1 cellular context compared by ENCODE assay signal in genomic region chr14:77470192-77470870, GRCh38.
TF ChIP-seq lines count a peak whose summit lies in the region.

No MANE protein-coding gene starts in this region.

TF ChIP-seq in HEK293, 187 proteins besides CTCF, POLR2A, EP300 and RAD21 (continued from another document and continues in another):
- TF ChIP-seq, protein P1, sequence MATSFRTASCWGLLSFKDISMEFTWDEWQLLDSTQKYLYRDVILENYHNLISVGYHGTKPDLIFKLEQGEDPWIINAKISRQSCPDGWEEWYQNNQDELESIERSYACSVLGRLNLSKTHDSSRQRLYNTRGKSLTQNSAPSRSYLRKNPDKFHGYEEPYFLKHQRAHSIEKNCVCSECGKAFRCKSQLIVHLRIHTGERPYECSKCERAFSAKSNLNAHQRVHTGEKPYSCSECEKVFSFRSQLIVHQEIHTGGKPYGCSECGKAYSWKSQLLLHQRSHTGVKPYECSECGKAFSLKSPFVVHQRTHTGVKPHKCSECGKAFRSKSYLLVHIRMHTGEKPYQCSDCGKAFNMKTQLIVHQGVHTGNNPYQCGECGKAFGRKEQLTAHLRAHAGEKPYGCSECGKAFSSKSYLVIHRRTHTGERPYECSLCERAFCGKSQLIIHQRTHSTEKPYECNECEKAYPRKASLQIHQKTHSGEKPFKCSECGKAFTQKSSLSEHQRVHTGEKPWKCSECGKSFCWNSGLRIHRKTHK (tag by site-specific recombination; IDR thresholded peaks at IDR 0.05) = no peak
- no peak for TF ChIP-seq ZNF112 (tag by site-specific recombination; IDR thresholded peaks at IDR 0.05)
- peak; percentile 54; the same call in 1 of the 2 replicates for TF ChIP-seq ZNF2 (tag by site-specific recombination; IDR thresholded peaks at IDR 0.05)
- no peak for TF ChIP-seq ZNF558 (tag by site-specific recombination; IDR thresholded peaks at IDR 0.05)
- no peak for TF ChIP-seq KLF8 (tag by site-specific recombination; IDR thresholded peaks at IDR 0.05)
- TF ChIP-seq, protein P2, sequence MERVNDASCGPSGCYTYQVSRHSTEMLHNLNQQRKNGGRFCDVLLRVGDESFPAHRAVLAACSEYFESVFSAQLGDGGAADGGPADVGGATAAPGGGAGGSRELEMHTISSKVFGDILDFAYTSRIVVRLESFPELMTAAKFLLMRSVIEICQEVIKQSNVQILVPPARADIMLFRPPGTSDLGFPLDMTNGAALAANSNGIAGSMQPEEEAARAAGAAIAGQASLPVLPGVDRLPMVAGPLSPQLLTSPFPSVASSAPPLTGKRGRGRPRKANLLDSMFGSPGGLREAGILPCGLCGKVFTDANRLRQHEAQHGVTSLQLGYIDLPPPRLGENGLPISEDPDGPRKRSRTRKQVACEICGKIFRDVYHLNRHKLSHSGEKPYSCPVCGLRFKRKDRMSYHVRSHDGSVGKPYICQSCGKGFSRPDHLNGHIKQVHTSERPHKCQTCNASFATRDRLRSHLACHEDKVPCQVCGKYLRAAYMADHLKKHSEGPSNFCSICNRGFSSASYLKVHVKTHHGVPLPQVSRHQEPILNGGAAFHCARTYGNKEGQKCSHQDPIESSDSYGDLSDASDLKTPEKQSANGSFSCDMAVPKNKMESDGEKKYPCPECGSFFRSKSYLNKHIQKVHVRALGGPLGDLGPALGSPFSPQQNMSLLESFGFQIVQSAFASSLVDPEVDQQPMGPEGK (tag by site-specific recombination; IDR thresholded peaks at IDR 0.05) = no peak
- TF ChIP-seq, protein P3, sequence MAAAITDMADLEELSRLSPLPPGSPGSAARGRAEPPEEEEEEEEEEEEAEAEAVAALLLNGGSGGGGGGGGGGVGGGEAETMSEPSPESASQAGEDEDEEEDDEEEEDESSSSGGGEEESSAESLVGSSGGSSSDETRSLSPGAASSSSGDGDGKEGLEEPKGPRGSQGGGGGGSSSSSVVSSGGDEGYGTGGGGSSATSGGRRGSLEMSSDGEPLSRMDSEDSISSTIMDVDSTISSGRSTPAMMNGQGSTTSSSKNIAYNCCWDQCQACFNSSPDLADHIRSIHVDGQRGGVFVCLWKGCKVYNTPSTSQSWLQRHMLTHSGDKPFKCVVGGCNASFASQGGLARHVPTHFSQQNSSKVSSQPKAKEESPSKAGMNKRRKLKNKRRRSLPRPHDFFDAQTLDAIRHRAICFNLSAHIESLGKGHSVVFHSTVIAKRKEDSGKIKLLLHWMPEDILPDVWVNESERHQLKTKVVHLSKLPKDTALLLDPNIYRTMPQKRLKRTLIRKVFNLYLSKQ (tag by site-specific recombination; IDR thresholded peaks at IDR 0.05; ENCODE audit: borderline replicate concordance) = no peak
- TF ChIP-seq GLI2 (tag by site-specific recombination; IDR thresholded peaks at IDR 0.05; ENCODE audit: borderline replicate concordance, low read depth) = 0 out of 2 replicates have a peak, but pooled peaks have one; percentile 28
- TF ChIP-seq, protein P4, sequence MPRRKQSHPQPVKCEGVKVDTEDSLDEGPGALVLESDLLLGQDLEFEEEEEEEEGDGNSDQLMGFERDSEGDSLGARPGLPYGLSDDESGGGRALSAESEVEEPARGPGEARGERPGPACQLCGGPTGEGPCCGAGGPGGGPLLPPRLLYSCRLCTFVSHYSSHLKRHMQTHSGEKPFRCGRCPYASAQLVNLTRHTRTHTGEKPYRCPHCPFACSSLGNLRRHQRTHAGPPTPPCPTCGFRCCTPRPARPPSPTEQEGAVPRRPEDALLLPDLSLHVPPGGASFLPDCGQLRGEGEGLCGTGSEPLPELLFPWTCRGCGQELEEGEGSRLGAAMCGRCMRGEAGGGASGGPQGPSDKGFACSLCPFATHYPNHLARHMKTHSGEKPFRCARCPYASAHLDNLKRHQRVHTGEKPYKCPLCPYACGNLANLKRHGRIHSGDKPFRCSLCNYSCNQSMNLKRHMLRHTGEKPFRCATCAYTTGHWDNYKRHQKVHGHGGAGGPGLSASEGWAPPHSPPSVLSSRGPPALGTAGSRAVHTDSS (tag by site-specific recombination; IDR thresholded peaks at IDR 0.05) = no peak
- TF ChIP-seq, protein P5, sequence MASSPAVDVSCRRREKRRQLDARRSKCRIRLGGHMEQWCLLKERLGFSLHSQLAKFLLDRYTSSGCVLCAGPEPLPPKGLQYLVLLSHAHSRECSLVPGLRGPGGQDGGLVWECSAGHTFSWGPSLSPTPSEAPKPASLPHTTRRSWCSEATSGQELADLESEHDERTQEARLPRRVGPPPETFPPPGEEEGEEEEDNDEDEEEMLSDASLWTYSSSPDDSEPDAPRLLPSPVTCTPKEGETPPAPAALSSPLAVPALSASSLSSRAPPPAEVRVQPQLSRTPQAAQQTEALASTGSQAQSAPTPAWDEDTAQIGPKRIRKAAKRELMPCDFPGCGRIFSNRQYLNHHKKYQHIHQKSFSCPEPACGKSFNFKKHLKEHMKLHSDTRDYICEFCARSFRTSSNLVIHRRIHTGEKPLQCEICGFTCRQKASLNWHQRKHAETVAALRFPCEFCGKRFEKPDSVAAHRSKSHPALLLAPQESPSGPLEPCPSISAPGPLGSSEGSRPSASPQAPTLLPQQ (tag by site-specific recombination; IDR thresholded peaks at IDR 0.05) = no peak
- TF ChIP-seq REPIN1 (tag by site-specific recombination; IDR thresholded peaks at IDR 0.05; ENCODE audit: low read depth) = no peak
- TF ChIP-seq KLF7 (tag by site-specific recombination; IDR thresholded peaks at IDR 0.05; ENCODE audit: borderline replicate concordance) = no peak; the same call in 1 of the 2 replicates
- TF ChIP-seq, protein P6, sequence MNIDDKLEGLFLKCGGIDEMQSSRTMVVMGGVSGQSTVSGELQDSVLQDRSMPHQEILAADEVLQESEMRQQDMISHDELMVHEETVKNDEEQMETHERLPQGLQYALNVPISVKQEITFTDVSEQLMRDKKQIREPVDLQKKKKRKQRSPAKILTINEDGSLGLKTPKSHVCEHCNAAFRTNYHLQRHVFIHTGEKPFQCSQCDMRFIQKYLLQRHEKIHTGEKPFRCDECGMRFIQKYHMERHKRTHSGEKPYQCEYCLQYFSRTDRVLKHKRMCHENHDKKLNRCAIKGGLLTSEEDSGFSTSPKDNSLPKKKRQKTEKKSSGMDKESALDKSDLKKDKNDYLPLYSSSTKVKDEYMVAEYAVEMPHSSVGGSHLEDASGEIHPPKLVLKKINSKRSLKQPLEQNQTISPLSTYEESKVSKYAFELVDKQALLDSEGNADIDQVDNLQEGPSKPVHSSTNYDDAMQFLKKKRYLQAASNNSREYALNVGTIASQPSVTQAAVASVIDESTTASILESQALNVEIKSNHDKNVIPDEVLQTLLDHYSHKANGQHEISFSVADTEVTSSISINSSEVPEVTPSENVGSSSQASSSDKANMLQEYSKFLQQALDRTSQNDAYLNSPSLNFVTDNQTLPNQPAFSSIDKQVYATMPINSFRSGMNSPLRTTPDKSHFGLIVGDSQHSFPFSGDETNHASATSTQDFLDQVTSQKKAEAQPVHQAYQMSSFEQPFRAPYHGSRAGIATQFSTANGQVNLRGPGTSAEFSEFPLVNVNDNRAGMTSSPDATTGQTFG (tag by site-specific recombination; IDR thresholded peaks at IDR 0.05; ENCODE audit: borderline replicate concordance) = no peak
- no peak for TF ChIP-seq ZNF792 (tag by site-specific recombination; IDR thresholded peaks at IDR 0.05)
- no peak for TF ChIP-seq YY1 (tag by site-specific recombination; IDR thresholded peaks at IDR 0.05)
- TF ChIP-seq, protein P7, sequence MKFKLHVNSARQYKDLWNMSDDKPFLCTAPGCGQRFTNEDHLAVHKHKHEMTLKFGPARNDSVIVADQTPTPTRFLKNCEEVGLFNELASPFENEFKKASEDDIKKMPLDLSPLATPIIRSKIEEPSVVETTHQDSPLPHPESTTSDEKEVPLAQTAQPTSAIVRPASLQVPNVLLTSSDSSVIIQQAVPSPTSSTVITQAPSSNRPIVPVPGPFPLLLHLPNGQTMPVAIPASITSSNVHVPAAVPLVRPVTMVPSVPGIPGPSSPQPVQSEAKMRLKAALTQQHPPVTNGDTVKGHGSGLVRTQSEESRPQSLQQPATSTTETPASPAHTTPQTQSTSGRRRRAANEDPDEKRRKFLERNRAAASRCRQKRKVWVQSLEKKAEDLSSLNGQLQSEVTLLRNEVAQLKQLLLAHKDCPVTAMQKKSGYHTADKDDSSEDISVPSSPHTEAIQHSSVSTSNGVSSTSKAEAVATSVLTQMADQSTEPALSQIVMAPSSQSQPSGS (tag by site-specific recombination; IDR thresholded peaks at IDR 0.05; ENCODE audit: low read depth) = no peak
- no peak for TF ChIP-seq ZNF623 (tag by site-specific recombination; IDR thresholded peaks at IDR 0.05)
- no peak for TF ChIP-seq KLF16 (tag by site-specific recombination; IDR thresholded peaks at IDR 0.05)
- no peak for TF ChIP-seq ZNF138 (tag by site-specific recombination; IDR thresholded peaks at IDR 0.05; ENCODE audit: borderline replicate concordance)
- no peak for TF ChIP-seq ZNF366 (tag by site-specific recombination; conservative IDR thresholded peaks at IDR 0.05)
- no peak for TF ChIP-seq ZNF791 (tag by site-specific recombination; IDR thresholded peaks at IDR 0.05)
- TF ChIP-seq, protein P8, sequence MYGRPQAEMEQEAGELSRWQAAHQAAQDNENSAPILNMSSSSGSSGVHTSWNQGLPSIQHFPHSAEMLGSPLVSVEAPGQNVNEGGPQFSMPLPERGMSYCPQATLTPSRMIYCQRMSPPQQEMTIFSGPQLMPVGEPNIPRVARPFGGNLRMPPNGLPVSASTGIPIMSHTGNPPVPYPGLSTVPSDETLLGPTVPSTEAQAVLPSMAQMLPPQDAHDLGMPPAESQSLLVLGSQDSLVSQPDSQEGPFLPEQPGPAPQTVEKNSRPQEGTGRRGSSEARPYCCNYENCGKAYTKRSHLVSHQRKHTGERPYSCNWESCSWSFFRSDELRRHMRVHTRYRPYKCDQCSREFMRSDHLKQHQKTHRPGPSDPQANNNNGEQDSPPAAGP (tag by site-specific recombination; IDR thresholded peaks at IDR 0.05) = peak; percentile 50; the same call in 1 of the 2 replicates
- peak; percentile 56; the same call in 1 of the 2 replicates for TF ChIP-seq BCL11A (tag by site-specific recombination; IDR thresholded peaks at IDR 0.05; ENCODE audit: low read depth)
- no peak for TF ChIP-seq ZBTB21 (tag by site-specific recombination; IDR thresholded peaks at IDR 0.05)
- no peak for TF ChIP-seq ZNF776 (tag by site-specific recombination; IDR thresholded peaks at IDR 0.05; ENCODE audit: borderline replicate concordance)
- TF ChIP-seq KLF1 (tag by site-specific recombination; IDR thresholded peaks at IDR 0.05) = no peak
- TF ChIP-seq, protein P9, sequence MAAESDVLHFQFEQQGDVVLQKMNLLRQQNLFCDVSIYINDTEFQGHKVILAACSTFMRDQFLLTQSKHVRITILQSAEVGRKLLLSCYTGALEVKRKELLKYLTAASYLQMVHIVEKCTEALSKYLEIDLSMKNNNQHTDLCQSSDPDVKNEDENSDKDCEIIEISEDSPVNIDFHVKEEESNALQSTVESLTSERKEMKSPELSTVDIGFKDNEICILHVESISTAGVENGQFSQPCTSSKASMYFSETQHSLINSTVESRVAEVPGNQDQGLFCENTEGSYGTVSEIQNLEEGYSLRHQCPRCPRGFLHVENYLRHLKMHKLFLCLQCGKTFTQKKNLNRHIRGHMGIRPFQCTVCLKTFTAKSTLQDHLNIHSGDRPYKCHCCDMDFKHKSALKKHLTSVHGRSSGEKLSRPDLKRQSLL (tag by site-specific recombination; IDR thresholded peaks at IDR 0.05) = no peak
- no peak for TF ChIP-seq ZNF223 (tag by site-specific recombination; IDR thresholded peaks at IDR 0.05)
- TF ChIP-seq ZNF561 (tag by site-specific recombination; IDR thresholded peaks at IDR 0.05; ENCODE audit: borderline replicate concordance) = peak; percentile 80; the same call in 1 of the 2 replicates
- peak; percentile 45; the same call in 1 of the 2 replicates for TF ChIP-seq ZNF600 (tag by site-specific recombination; IDR thresholded peaks at IDR 0.05)
- no peak for TF ChIP-seq ZNF501 (tag by site-specific recombination; IDR thresholded peaks at IDR 0.05)
- no peak for TF ChIP-seq ZNF660 (tag by site-specific recombination; IDR thresholded peaks at IDR 0.05)
- no peak for TF ChIP-seq GLI4 (tag by site-specific recombination; IDR thresholded peaks at IDR 0.05)
- TF ChIP-seq SP3 (tag by site-specific recombination; IDR thresholded peaks at IDR 0.05) = no peak
- no peak for TF ChIP-seq ZNF571 (tag by site-specific recombination; IDR thresholded peaks at IDR 0.05)
- TF ChIP-seq ZNF274 (IDR thresholded peaks at IDR 0.05; ENCODE audit: low read length) = no peak
- TF ChIP-seq ZNF274 (tag by site-specific recombination; IDR thresholded peaks at IDR 0.05; ENCODE audit: borderline replicate concordance) = no peak
- no peak for TF ChIP-seq ZBTB48 (tag by site-specific recombination; IDR thresholded peaks at IDR 0.05)
- no peak for TF ChIP-seq BCL11B (tag by site-specific recombination; IDR thresholded peaks at IDR 0.05; ENCODE audit: low read depth)
- TF ChIP-seq ZNF391 (tag by site-specific recombination; IDR thresholded peaks at IDR 0.05; ENCODE audit: borderline replicate concordance, low read depth) = no peak
- no peak for TF ChIP-seq PRDM10 (tag by site-specific recombination; IDR thresholded peaks at IDR 0.05)
